26 cellular contexts compared by ENCODE assay signal in genomic region chr9:97512966-97513560, GRCh38. TPM values are rescaled to one million over a fixed set of nuclear protein-coding genes. Genes with fewer than 3 reads are reported as not detected.
"Had no signal": no experiment of that assay in that cellular context is flagged by ENCODE, and none has a peak within 500 bp of the region (broad histone marks: within the 10 kb centered on the region; RNA-seq: fewer than 3 reads in every experiment).

No MANE protein-coding gene starts in this region.

- H3K9me3 ChIP-seq: ascending aorta, esophagus muscularis mucosa, heart right ventricle, right lobe of liver, testis, uterus had no signal

- H3K4me3 Mint-ChIP-seq: activated B cell treated with CpG ODN at 0.5 μM for 24 hours; activated naive CD4-positive, alpha-beta T cell treated with anti-CD3 and anti-CD28 coated beads, Interleukin-2, amount 10 ng/mL, durations not matched to agents 7 days and 5 days; activated naive CD8-positive, alpha-beta T cell treated with anti-CD3 and anti-CD28 coated beads, Interleukin-2, amount 10 ng/mL, durations not matched to agents 7 days and 5 days; activated T-helper 1 cell treated with anti-CD3 and anti-CD28 coated beads, Interleukin-12 subunit alpha, Interleukin-12 subunit beta, Interleukin-2, Interleukin-4 antibody, amounts not matched to agents 30 ng/mL and 10 ng/mL and 1 ng/mL, durations not matched to agents 14 hours and 24 hours and 36 hours; brain; naive thymus-derived CD4-positive, alpha-beta T cell; neural crest cell; T-cell; T-helper 2 cell treated with Interferon-gamma antibody and Interleukin-4, amounts not matched to agents 5 μg/mL and 100 μg/mL, for 36 hours had no signal

- H3K27ac ChIP-seq: ascending aorta, cardiac muscle cell, esophagus muscularis mucosa, foreskin keratinocyte, right lobe of liver, testis had no signal

- H3K4me3 ChIP-seq: ascending aorta, cardiac muscle cell, esophagus muscularis mucosa, heart right ventricle, right lobe of liver, testis, uterus had no signal

- H3K27ac Mint-ChIP-seq: activated B cell treated with CpG ODN at 0.5 μM for 24 hours; activated naive CD4-positive, alpha-beta T cell treated with anti-CD3 and anti-CD28 coated beads, Interleukin-2, amount 10 ng/mL, durations not matched to agents 7 days and 5 days; activated naive CD8-positive, alpha-beta T cell treated with anti-CD3 and anti-CD28 coated beads, Interleukin-2, amount 10 ng/mL, durations not matched to agents 7 days and 5 days; activated T-helper 1 cell treated with anti-CD3 and anti-CD28 coated beads, Interleukin-12 subunit alpha, Interleukin-12 subunit beta, Interleukin-2, Interleukin-4 antibody, amounts not matched to agents 30 ng/mL and 10 ng/mL and 1 ng/mL, durations not matched to agents 14 hours and 24 hours and 36 hours; brain; T-cell; T-helper 2 cell treated with Interferon-gamma antibody and Interleukin-4, amounts not matched to agents 5 μg/mL and 100 μg/mL, for 36 hours had no signal

- H3K36me3 Mint-ChIP-seq: activated naive CD4-positive, alpha-beta T cell treated with anti-CD3 and anti-CD28 coated beads, Interleukin-2, amount 10 ng/mL, durations not matched to agents 7 days and 5 days; activated naive CD8-positive, alpha-beta T cell treated with anti-CD3 and anti-CD28 coated beads, Interleukin-2, amount 10 ng/mL, durations not matched to agents 7 days and 5 days; brain; naive thymus-derived CD4-positive, alpha-beta T cell; T-cell had no signal

- H3K4me1 Mint-ChIP-seq: activated naive CD4-positive, alpha-beta T cell treated with anti-CD3 and anti-CD28 coated beads, Interleukin-2, amount 10 ng/mL, durations not matched to agents 7 days and 5 days; activated naive CD8-positive, alpha-beta T cell treated with anti-CD3 and anti-CD28 coated beads, Interleukin-2, amount 10 ng/mL, durations not matched to agents 7 days and 5 days; T-cell had no signal

- H3K9me3 Mint-ChIP-seq: activated B cell treated with CpG ODN at 0.5 μM for 24 hours; activated naive CD4-positive, alpha-beta T cell treated with anti-CD3 and anti-CD28 coated beads, Interleukin-2, amount 10 ng/mL, durations not matched to agents 7 days and 5 days; activated naive CD8-positive, alpha-beta T cell treated with anti-CD3 and anti-CD28 coated beads, Interleukin-2, amount 10 ng/mL, durations not matched to agents 7 days and 5 days; activated T-helper 1 cell treated with anti-CD3 and anti-CD28 coated beads, Interleukin-12 subunit alpha, Interleukin-12 subunit beta, Interleukin-2, Interleukin-4 antibody, amounts not matched to agents 30 ng/mL and 10 ng/mL and 1 ng/mL, durations not matched to agents 14 hours and 24 hours and 36 hours; brain; neural crest cell; T-cell; T-helper 2 cell treated with Interferon-gamma antibody and Interleukin-4, amounts not matched to agents 5 μg/mL and 100 μg/mL, for 36 hours had no signal

- DNase-seq: activated B cell treated with CpG ODN at 0.5 μM for 24 hours; activated CD4-positive, alpha-beta T cell treated with anti-CD3 and anti-CD28 coated beads, Interleukin-2, amount 50 U/mL, for 4 hours; activated effector memory CD4-positive, alpha-beta T cell treated with anti-CD3 and anti-CD28 coated beads, Interleukin-2, amount 50 U/mL, for 16 hours; activated naive CD4-positive, alpha-beta T cell treated with anti-CD3 and anti-CD28 coated beads, Interleukin-2, amount 10 ng/mL, durations not matched to agents 7 days and 5 days; activated naive CD8-positive, alpha-beta T cell treated with anti-CD3 and anti-CD28 coated beads, Interleukin-2, amount 10 ng/mL, durations not matched to agents 7 days and 5 days; activated T-cell treated with anti-CD3 and anti-CD28 coated beads, Interleukin-2, amount 50 U/mL, for 1 hour; cortex of kidney; foreskin keratinocyte; heart right ventricle; kidney glomerular epithelial cell; midbrain; naive thymus-derived CD4-positive, alpha-beta T cell; nucleus accumbens; stimulated activated CD4-positive, alpha-beta T cell treated with anti-CD3 and anti-CD28 coated beads, Interleukin-2, amount 100 ng/mL, for 48 hours; stimulated activated naive CD8-positive, alpha-beta T cell treated with anti-CD3 and anti-CD28 coated beads, Interleukin-15, Interleukin-2, amounts not matched to agents 100 U/mL and 50 U/mL, for 24 hours; T-cell; testis; uterus had no signal

- H3K4me1 ChIP-seq: right lobe of liver, testis had no signal

- ATAC-seq: foreskin keratinocyte; heart right ventricle; naive thymus-derived CD4-positive, alpha-beta T cell; right lobe of liver; stimulated activated naive CD8-positive, alpha-beta T cell treated with anti-CD3 and anti-CD28 coated beads, Interleukin-15, Interleukin-2, amounts not matched to agents 100 U/mL and 50 U/mL, for 24 hours; T-cell had no signal

- H3K27me3 ChIP-seq: ascending aorta, cardiac muscle cell, esophagus muscularis mucosa, heart right ventricle, right lobe of liver, testis, uterus had no signal

RNA-seq across cellular contexts. Expression of gene TMOD1, which starts 11.6 kb away (rescaled TPM):
- total RNA-seq: foreskin keratinocyte had no signal
- polyA plus RNA-seq: foreskin keratinocyte had no signal
